27 cellular contexts compared by ENCODE assay signal in genomic region chr14:75941030-75941429, GRCh38.
DNase-seq lines count a peak whose midpoint lies in the region; ATAC-seq and TF ChIP-seq lines count a peak whose summit lies in the region.
"Had no signal": no experiment of that assay in that cellular context is flagged by ENCODE, and none has a peak within 500 bp of the region (broad histone marks: within the 10 kb centered on the region; RNA-seq: fewer than 3 reads in every experiment).

No MANE protein-coding gene starts in this region.

- peaks cover 33% of the 10 kb centered on the region for H3K4me1 Mint-ChIP-seq in nephron
- H3K4me1 Mint-ChIP-seq in activated naive CD4-positive, alpha-beta T cell treated with anti-CD3 and anti-CD28 coated beads, Interleukin-2, amount 10 ng/mL, durations not matched to agents 7 days and 5 days = no peaks in the 10 kb centered on the region
- H3K4me1 Mint-ChIP-seq: activated naive CD8-positive, alpha-beta T cell treated with anti-CD3 and anti-CD28 coated beads, Interleukin-2, amount 50 U/mL, for 24 hours; central memory CD8-positive, alpha-beta T cell; mesothelial cell of epicardium; neural crest cell; stimulated activated naive CD8-positive, alpha-beta T cell treated with anti-CD3 and anti-CD28 coated beads, Interleukin-15, amount 100 ng/mL, for 72 hours had no signal

- DNase-seq in DMS 273 (lab: John Stamatoyannopoulos, UW; ENCODE audit: unreplicated experiment) (peak; percentile 88), NCI-H524 treated with DMSO at 0.1 percent for 48 hours (lab: John Stamatoyannopoulos, UW) (peak; percentile 36), fibroblast of pulmonary artery (ENCODE audit: low read depth) (peak; percentile 3), WERI-Rb-1 (no peak)
- DNase-seq in activated naive CD4-positive, alpha-beta T cell treated with anti-CD3 and anti-CD28 coated beads, Interleukin-2, amount 10 ng/mL, durations not matched to agents 7 days and 5 days = no peak
- DNase-seq: activated CD4-positive, alpha-beta T cell treated with anti-CD3 and anti-CD28 coated beads for 1 hour; activated naive CD8-positive, alpha-beta T cell treated with anti-CD3 and anti-CD28 coated beads, Interleukin-2, amount 50 U/mL, for 24 hours; CD4-positive, alpha-beta memory T cell; DND-41; effector memory CD4-positive, alpha-beta T cell; H7; kidney glomerular epithelial cell; NCI-H1092 treated with DMSO at 0.1 percent for 48 hours; NCI-H2107; NCI-H774; stimulated activated naive CD8-positive, alpha-beta T cell treated with anti-CD3 and anti-CD28 coated beads, Interleukin-15, amount 100 ng/mL, for 72 hours; T-helper 9 cell had no signal

- H3K4me3 Mint-ChIP-seq in nephron = no peak overlapping the region
- no peak overlapping the region for H3K4me3 Mint-ChIP-seq in activated naive CD4-positive, alpha-beta T cell treated with anti-CD3 and anti-CD28 coated beads, Interleukin-2, amount 10 ng/mL, durations not matched to agents 7 days and 5 days
- H3K4me3 Mint-ChIP-seq: activated naive CD8-positive, alpha-beta T cell treated with anti-CD3 and anti-CD28 coated beads, Interleukin-2, amount 50 U/mL, for 24 hours; CD4-positive, alpha-beta memory T cell; central memory CD8-positive, alpha-beta T cell; mesothelial cell of epicardium; neural crest cell; stimulated activated naive CD8-positive, alpha-beta T cell treated with anti-CD3 and anti-CD28 coated beads, Interleukin-15, amount 100 ng/mL, for 72 hours; type B pancreatic cell had no signal

- no peaks in the 10 kb centered on the region for H3K27me3 ChIP-seq in WERI-Rb-1 (ENCODE audit: insufficient read depth, low read depth, severe bottlenecking)
- H3K27me3 ChIP-seq: SJSA1 had no signal

- H3K36me3 Mint-ChIP-seq in nephron (ENCODE audit: low read depth) = peaks cover 9% of the 10 kb centered on the region
- no peaks in the 10 kb centered on the region for H3K36me3 Mint-ChIP-seq in activated naive CD4-positive, alpha-beta T cell treated with anti-CD3 and anti-CD28 coated beads, Interleukin-2, amount 10 ng/mL, durations not matched to agents 7 days and 5 days

- no peak overlapping the region for H3K4me3 ChIP-seq in fibroblast of pulmonary artery (replicated peaks; ENCODE audit: low read depth, low read length)
- H3K4me3 ChIP-seq in WERI-Rb-1 (ENCODE audit: low read depth, low read length) = no peak overlapping the region
- H3K4me3 ChIP-seq: SJSA1 had no signal

- ATAC-seq in GM21619 (IDR thresholded peaks at IDR 0.05; ENCODE audit: unreplicated experiment) = no peak
- ATAC-seq in GM19328 (IDR thresholded peaks at IDR 0.05; ENCODE audit: unreplicated experiment) = no peak
- ATAC-seq: activated naive CD8-positive, alpha-beta T cell treated with anti-CD3 and anti-CD28 coated beads, Interleukin-2, amount 50 U/mL, for 24 hours; PC-3; stimulated activated naive CD8-positive, alpha-beta T cell treated with anti-CD3 and anti-CD28 coated beads, Interleukin-15, amount 100 ng/mL, for 72 hours had no signal

- no peaks in the 10 kb centered on the region for H3K9me3 Mint-ChIP-seq in nephron
- no peaks in the 10 kb centered on the region for H3K9me3 Mint-ChIP-seq in activated naive CD4-positive, alpha-beta T cell treated with anti-CD3 and anti-CD28 coated beads, Interleukin-2, amount 10 ng/mL, durations not matched to agents 7 days and 5 days
- H3K9me3 Mint-ChIP-seq: activated naive CD8-positive, alpha-beta T cell treated with anti-CD3 and anti-CD28 coated beads, Interleukin-2, amount 50 U/mL, for 24 hours; activated T-helper 2 cell treated with anti-CD3 and anti-CD28 coated beads, Interferon-gamma antibody, Interleukin-2, Interleukin-4, amounts not matched to agents 10 μg/mL and 5 μg/mL and 100 μg/mL, durations not matched to agents 14 hours and 24 hours and 36 hours; central memory CD8-positive, alpha-beta T cell; mesothelial cell of epicardium; neural crest cell; stimulated activated naive CD8-positive, alpha-beta T cell treated with anti-CD3 and anti-CD28 coated beads, Interleukin-15, amount 100 ng/mL, for 72 hours; type B pancreatic cell had no signal

- no peaks in the 10 kb centered on the region for H3K27me3 Mint-ChIP-seq in nephron (ENCODE audit: low read depth)
- H3K27me3 Mint-ChIP-seq in activated naive CD4-positive, alpha-beta T cell treated with anti-CD3 and anti-CD28 coated beads, Interleukin-2, amount 10 ng/mL, durations not matched to agents 7 days and 5 days = no peaks in the 10 kb centered on the region
- H3K27me3 Mint-ChIP-seq: activated naive CD8-positive, alpha-beta T cell treated with anti-CD3 and anti-CD28 coated beads, Interleukin-2, amount 50 U/mL, for 24 hours; CD4-positive, alpha-beta memory T cell; central memory CD8-positive, alpha-beta T cell; stimulated activated naive CD8-positive, alpha-beta T cell treated with anti-CD3 and anti-CD28 coated beads, Interleukin-15, amount 100 ng/mL, for 72 hours; type B pancreatic cell had no signal

- CTCF ChIA-PET in activated naive CD4-positive, alpha-beta T cell treated with anti-CD3 and anti-CD28 coated beads, Interleukin-2, amount 10 ng/mL, durations not matched to agents 7 days and 5 days (lab: Charles Lee) = no interaction called here

- no peaks in the 10 kb centered on the region for H3K9me3 ChIP-seq in WERI-Rb-1 (ENCODE audit: severe bottlenecking)
- H3K9me3 ChIP-seq: SJSA1 had no signal

- no peak overlapping the region for H3K27ac ChIP-seq in WERI-Rb-1
- H3K27ac ChIP-seq: SJSA1 had no signal

- H3K36me3 ChIP-seq in WERI-Rb-1 = no peaks in the 10 kb centered on the region; the same call in 1 of the 2 replicates
- H3K36me3 ChIP-seq: SJSA1 had no signal

- TF ChIP-seq CTCF in fibroblast of pulmonary artery (IDR thresholded peaks at IDR 0.05; ENCODE audit: low read length, missing control alignments) = no peak
- no peak for TF ChIP-seq CTCF in nephron (IDR thresholded peaks at IDR 0.05; ENCODE audit: unreplicated experiment in 3 of 3)
- TF ChIP-seq CTCF in WERI-Rb-1 (IDR thresholded peaks at IDR 0.05; ENCODE audit: low read depth, low read length) = no peak

- peak overlapping the region; percentile 21 to 69 (median 38) for H3K27ac Mint-ChIP-seq in nephron
- H3K27ac Mint-ChIP-seq in activated naive CD4-positive, alpha-beta T cell treated with anti-CD3 and anti-CD28 coated beads, Interleukin-2, amount 10 ng/mL, durations not matched to agents 7 days and 5 days = no peak overlapping the region
- H3K27ac Mint-ChIP-seq: activated naive CD8-positive, alpha-beta T cell treated with anti-CD3 and anti-CD28 coated beads, Interleukin-2, amount 50 U/mL, for 24 hours; activated T-helper 2 cell treated with anti-CD3 and anti-CD28 coated beads, Interferon-gamma antibody, Interleukin-2, Interleukin-4, amounts not matched to agents 10 μg/mL and 5 μg/mL and 100 μg/mL, durations not matched to agents 14 hours and 24 hours and 36 hours; CD4-positive, alpha-beta memory T cell; mesothelial cell of epicardium; type B pancreatic cell had no signal

Comparison
In these comparisons a context has a peak if more than half of its experiments do, and no peak if none do; other contexts are left out.
1. DNase-seq: peak in DMS 273 (single experiment), NCI-H524 treated with DMSO at 0.1 percent for 48 hours (single experiment) and fibroblast of pulmonary artery (single experiment); none in activated naive CD4-positive, alpha-beta T cell treated with anti-CD3 and anti-CD28 coated beads, Interleukin-2, amount 10 ng/mL, durations not matched to agents 7 days and 5 days (single experiment) and WERI-Rb-1 (single experiment).